ENCODE assay signal across 23 cellular contexts in genomic region chr16:320206-320605, GRCh38. TPM values are rescaled to one million over a fixed set of nuclear protein-coding genes. Genes with fewer than 3 reads are reported as not detected.
"Had no signal": no experiment of that assay in that cellular context is flagged by ENCODE, and none has a peak within 500 bp of the region (broad histone marks: within the 10 kb centered on the region; RNA-seq: fewer than 3 reads in every experiment).

No MANE protein-coding gene starts in this region.

- H3K4me3 Mint-ChIP-seq: activated B cell treated with CpG ODN at 0.5 μM for 24 hours; activated CD4-positive, alpha-beta memory T cell treated with anti-CD3 and anti-CD28 coated beads, Interleukin-2, amount 10 ng/mL, durations not matched to agents 7 days and 5 days; activated T-cell treated with anti-CD3 and anti-CD28 coated beads, Interleukin-2, amount 50 U/mL, for 4 hours; brain; memory B cell; nephron; T-helper 2 cell treated with Interferon-gamma antibody and Interleukin-4, amounts not matched to agents 5 μg/mL and 100 μg/mL, for 36 hours had no signal

- H3K27ac ChIP-seq: stomach, vagina had no signal

- ATAC-seq: activated T-cell treated with anti-CD3 and anti-CD28 coated beads, Interleukin-2, amount 50 U/mL, for 4 hours; mucosa of descending colon had no signal

- H3K27me3 Mint-ChIP-seq: activated B cell treated with CpG ODN at 0.5 μM for 24 hours, brain, memory B cell had no signal

- H3K27me3 ChIP-seq: stomach, vagina had no signal

- H3K4me3 ChIP-seq: mucosa of descending colon, stomach, vagina had no signal

- H3K9me3 ChIP-seq: mucosa of descending colon, stomach, vagina had no signal

- H3K27ac Mint-ChIP-seq: activated B cell treated with CpG ODN at 0.5 μM for 24 hours; activated CD4-positive, alpha-beta memory T cell treated with anti-CD3 and anti-CD28 coated beads, Interleukin-2, amount 10 ng/mL, durations not matched to agents 7 days and 5 days; memory B cell; nephron; T-helper 2 cell treated with Interferon-gamma antibody and Interleukin-4, amounts not matched to agents 5 μg/mL and 100 μg/mL, for 36 hours had no signal

- DNase-seq: activated B cell treated with CpG ODN at 0.5 μM for 24 hours; activated CD4-positive, alpha-beta memory T cell treated with anti-CD3 and anti-CD28 coated beads, Interleukin-2, amount 10 ng/mL, durations not matched to agents 7 days and 5 days; activated CD4-positive, alpha-beta T cell treated with anti-CD3 and anti-CD28 coated beads for 4 hours; activated CD8-positive, alpha-beta memory T cell treated with anti-CD3 and anti-CD28 coated beads, Interleukin-2, amount 50 U/mL, for 4 hours; activated effector memory CD4-positive, alpha-beta T cell treated with anti-CD3 and anti-CD28 coated beads, Interleukin-2, amount 50 U/mL, for 16 hours; activated T-cell treated with anti-CD3 and anti-CD28 coated beads, Interleukin-2, amount 50 U/mL, for 4 hours; anterior cingulate cortex; caudate nucleus; foreskin fibroblast; mucosa of descending colon; retina; stimulated activated CD4-positive, alpha-beta T cell treated with anti-CD3 and anti-CD28 coated beads, Interleukin-12 subunit alpha, Interleukin-12 subunit beta, amount 100 ng/mL, for 4 hours; stimulated activated CD4-positive, alpha-beta T cell treated with anti-CD3 and anti-CD28 coated beads, Interleukin-1b, Interleukin-23, amount 100 ng/mL, for 48 hours; stimulated activated CD8-positive, alpha-beta memory T cell treated with anti-CD3 and anti-CD28 coated beads, Interleukin-4, amount 100 ng/mL, for 48 hours; stomach; SW 1271 had no signal

- H3K9me3 Mint-ChIP-seq: activated B cell treated with CpG ODN at 0.5 μM for 24 hours; activated CD4-positive, alpha-beta memory T cell treated with anti-CD3 and anti-CD28 coated beads, Interleukin-2, amount 10 ng/mL, durations not matched to agents 7 days and 5 days; activated T-cell treated with anti-CD3 and anti-CD28 coated beads, Interleukin-2, amount 50 U/mL, for 4 hours; brain; memory B cell; nephron; T-helper 2 cell treated with Interferon-gamma antibody and Interleukin-4, amounts not matched to agents 5 μg/mL and 100 μg/mL, for 36 hours had no signal

RNA-seq across cellular contexts. Expression of gene PDIA2, which starts 37.2 kb away (rescaled TPM):
- total RNA-seq: activated B cell treated with CpG ODN at 0.5 μM for 24 hours; activated CD4-positive, alpha-beta memory T cell treated with anti-CD3 and anti-CD28 coated beads, Interleukin-2, amount 10 ng/mL, durations not matched to agents 7 days and 5 days; activated T-cell treated with anti-CD3 and anti-CD28 coated beads, Interleukin-2, amount 50 U/mL, for 4 hours; vagina had no signal

RNA-seq across cellular contexts. Expression of gene ARHGDIG, which starts 39.8 kb away (rescaled TPM):
- total RNA-seq: activated B cell treated with CpG ODN at 0.5 μM for 24 hours; activated CD4-positive, alpha-beta memory T cell treated with anti-CD3 and anti-CD28 coated beads, Interleukin-2, amount 10 ng/mL, durations not matched to agents 7 days and 5 days; activated T-cell treated with anti-CD3 and anti-CD28 coated beads, Interleukin-2, amount 50 U/mL, for 4 hours; dermis microvascular lymphatic vessel endothelial cell; vagina had no signal
- polyA plus RNA-seq: liver had no signal

RNA-seq across cellular contexts. Expression of gene RGS11, which starts 44.5 kb away (rescaled TPM):
- total RNA-seq: activated B cell treated with CpG ODN at 0.5 μM for 24 hours had no signal
